1 cellular context compared by ENCODE assay signal in genomic region chr16:31064882-31065461, GRCh38.
TF ChIP-seq lines count a peak whose summit lies in the region.

No MANE protein-coding gene starts in this region.

TF ChIP-seq in endothelial cell of umbilical vein, 7 proteins besides CTCF, POLR2A, EP300 and RAD21:
- TF ChIP-seq JUN (IDR thresholded peaks at IDR 0.05; ENCODE audit: borderline replicate concordance, insufficient read depth, insufficient read length, low read depth) (no peak), POLR2AphosphoS5 (IDR thresholded peaks at IDR 0.05; ENCODE audit: insufficient read depth, low read depth, low read length) (no peak), EZH2 (IDR thresholded peaks at IDR 0.05; ENCODE audit: borderline replicate concordance, low read depth, low read length, severe bottlenecking) (no peak), MYC (IDR thresholded peaks at IDR 0.05; ENCODE audit: low read depth, low read length) (no peak), GATA2 (IDR thresholded peaks at IDR 0.05; ENCODE audit: insufficient read depth, insufficient read length, low read depth, low read length) (no peak), FOS (IDR thresholded peaks at IDR 0.05; ENCODE audit: borderline replicate concordance, insufficient read depth, low read length) (no peak)
- TF ChIP-seq, protein P1, sequence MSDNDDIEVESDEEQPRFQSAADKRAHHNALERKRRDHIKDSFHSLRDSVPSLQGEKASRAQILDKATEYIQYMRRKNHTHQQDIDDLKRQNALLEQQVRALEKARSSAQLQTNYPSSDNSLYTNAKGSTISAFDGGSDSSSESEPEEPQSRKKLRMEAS (IDR thresholded peaks at IDR 0.05; ENCODE audit: insufficient read depth, insufficient read length), result no peak
TF ChIP-seq in endothelial cell of umbilical vein: peak in this region for 0.
